In the genomic region with DNA sequence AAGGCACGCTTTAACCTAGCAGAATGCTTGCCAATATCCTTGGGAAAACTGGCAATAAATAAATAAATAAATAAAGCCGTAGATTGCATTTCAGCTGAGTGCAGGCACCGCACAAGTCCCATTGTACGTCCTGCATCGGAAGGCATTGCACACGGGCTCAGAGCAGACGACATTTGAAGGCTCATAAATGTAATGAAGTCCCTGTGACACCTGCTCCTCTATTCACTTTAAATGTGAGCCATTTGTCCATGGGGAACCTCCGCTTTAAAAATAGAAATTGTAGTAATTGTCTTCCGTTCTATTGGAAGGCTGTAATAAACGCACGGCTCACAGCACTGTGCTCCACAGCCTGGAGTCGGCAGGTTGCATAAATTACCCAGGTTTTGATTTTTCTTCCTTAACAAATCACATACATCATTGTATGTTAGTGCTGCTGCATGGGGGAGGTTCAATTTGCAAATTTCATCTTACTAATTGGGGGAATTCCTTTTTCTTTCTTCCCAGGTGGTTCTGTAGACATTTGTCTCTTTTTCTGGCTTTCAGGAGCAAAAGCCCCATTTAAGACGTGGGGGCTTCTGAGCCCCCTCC, we compare ENCODE assay signal across 17 cellular contexts. TPM values are rescaled to one million over a fixed set of nuclear protein-coding genes. Genes with fewer than 3 reads are reported as not detected.
"Had no signal": no experiment of that assay in that cellular context is flagged by ENCODE, and none has a peak within 500 bp of the region (broad histone marks: within the 10 kb centered on the region; RNA-seq: fewer than 3 reads in every experiment).

No MANE protein-coding gene starts in this region.

- ATAC-seq: activated CD4-positive, CD25-positive, alpha-beta regulatory T cell treated with anti-CD3 and anti-CD28 coated beads, Interleukin-2, amount 50 U/mL, for 24 hours; effector memory CD8-positive, alpha-beta T cell; natural killer cell treated with Interleukin-12 subunit alpha and Interleukin-12 subunit beta and Interleukin-15 and Interleukin-18, amount 100 ng/mL, for 72 hours; stimulated activated naive B cell treated with anti-CD40 and anti-IgM and Interleukin-4, amounts not matched to agents 10 μg/mL and 1 μg/mL and 100 μg/mL, for 72 hours had no signal

- H3K27ac Mint-ChIP-seq: activated naive CD8-positive, alpha-beta T cell treated with anti-CD3 and anti-CD28 coated beads, Interleukin-2, amount 10 ng/mL, durations not matched to agents 7 days and 5 days; activated T-helper 1 cell treated with anti-CD3 and anti-CD28 coated beads, Interleukin-12 subunit alpha, Interleukin-12 subunit beta, Interleukin-2, Interleukin-4 antibody, amounts not matched to agents 30 ng/mL and 10 ng/mL and 1 ng/mL, durations not matched to agents 14 hours and 24 hours and 36 hours; effector memory CD8-positive, alpha-beta T cell; natural killer cell treated with Interleukin-12 subunit alpha and Interleukin-12 subunit beta and Interleukin-15 and Interleukin-18, amount 100 ng/mL, for 72 hours; stimulated activated naive B cell treated with anti-CD40 and anti-IgM and Interleukin-4, amounts not matched to agents 10 μg/mL and 1 μg/mL and 100 μg/mL, for 72 hours had no signal

- H3K4me3 Mint-ChIP-seq: activated naive CD8-positive, alpha-beta T cell treated with anti-CD3 and anti-CD28 coated beads, Interleukin-2, amount 10 ng/mL, durations not matched to agents 7 days and 5 days; activated T-helper 1 cell treated with anti-CD3 and anti-CD28 coated beads, Interleukin-12 subunit alpha, Interleukin-12 subunit beta, Interleukin-2, Interleukin-4 antibody, amounts not matched to agents 30 ng/mL and 10 ng/mL and 1 ng/mL, durations not matched to agents 14 hours and 24 hours and 36 hours; effector memory CD8-positive, alpha-beta T cell; natural killer cell treated with Interleukin-12 subunit alpha and Interleukin-12 subunit beta and Interleukin-15 and Interleukin-18, amount 100 ng/mL, for 72 hours; stimulated activated naive B cell treated with anti-CD40 and anti-IgM and Interleukin-4, amounts not matched to agents 10 μg/mL and 1 μg/mL and 100 μg/mL, for 72 hours had no signal

- H3K36me3 Mint-ChIP-seq: activated naive CD8-positive, alpha-beta T cell treated with anti-CD3 and anti-CD28 coated beads, Interleukin-2, amount 10 ng/mL, durations not matched to agents 7 days and 5 days; natural killer cell treated with Interleukin-12 subunit alpha and Interleukin-12 subunit beta and Interleukin-15 and Interleukin-18, amount 100 ng/mL, for 72 hours; stimulated activated naive B cell treated with anti-CD40 and anti-IgM and Interleukin-4, amounts not matched to agents 10 μg/mL and 1 μg/mL and 100 μg/mL, for 72 hours had no signal

- DNase-seq: activated CD4-positive, alpha-beta T cell treated with anti-CD3 and anti-CD28 coated beads, Interleukin-2, amount 50 U/mL, for 1 hour; activated CD8-positive, alpha-beta memory T cell treated with anti-CD3 and anti-CD28 coated beads for 24 hours; activated naive CD8-positive, alpha-beta T cell treated with anti-CD3 and anti-CD28 coated beads, Interleukin-2, amount 10 ng/mL, durations not matched to agents 7 days and 5 days; dermis blood vessel endothelial cell; effector memory CD8-positive, alpha-beta T cell; foreskin melanocyte; stimulated activated CD4-positive, alpha-beta T cell treated with anti-CD3 and anti-CD28 coated beads, Interleukin-4, amount 100 ng/mL, for 1 hour; stimulated activated naive B cell treated with anti-CD40 and anti-IgM and Interleukin-4, amounts not matched to agents 10 μg/mL and 1 μg/mL and 100 μg/mL, for 72 hours had no signal

- H3K4me1 Mint-ChIP-seq: stimulated activated naive B cell treated with anti-CD40 and anti-IgM and Interleukin-4, amounts not matched to agents 10 μg/mL and 1 μg/mL and 100 μg/mL, for 72 hours had no signal

- H3K9me3 Mint-ChIP-seq: activated naive CD8-positive, alpha-beta T cell treated with anti-CD3 and anti-CD28 coated beads, Interleukin-2, amount 10 ng/mL, durations not matched to agents 7 days and 5 days; activated T-helper 1 cell treated with anti-CD3 and anti-CD28 coated beads, Interleukin-12 subunit alpha, Interleukin-12 subunit beta, Interleukin-2, Interleukin-4 antibody, amounts not matched to agents 30 ng/mL and 10 ng/mL and 1 ng/mL, durations not matched to agents 14 hours and 24 hours and 36 hours; effector memory CD8-positive, alpha-beta T cell; natural killer cell treated with Interleukin-12 subunit alpha and Interleukin-12 subunit beta and Interleukin-15 and Interleukin-18, amount 100 ng/mL, for 72 hours; stimulated activated naive B cell treated with anti-CD40 and anti-IgM and Interleukin-4, amounts not matched to agents 10 μg/mL and 1 μg/mL and 100 μg/mL, for 72 hours had no signal

RNA-seq across cellular contexts. Expression of a gene that starts 32.7 kb away (rescaled TPM):
- total RNA-seq: activated T-helper 1 cell treated with anti-CD3 and anti-CD28 coated beads, Interleukin-12 subunit alpha, Interleukin-12 subunit beta, Interleukin-2, Interleukin-4 antibody, amounts not matched to agents 30 ng/mL and 10 ng/mL and 1 ng/mL, durations not matched to agents 14 hours and 24 hours and 36 hours; dermis blood vessel endothelial cell; fibroblast of lung; mesenteric fat pad; natural killer cell treated with Interleukin-12 subunit alpha and Interleukin-12 subunit beta and Interleukin-15 and Interleukin-18, amount 100 ng/mL, for 72 hours; posterior vena cava; skeletal muscle tissue; subcutaneous adipose tissue; tibial nerve had no signal
